1 cellular context compared by ENCODE assay signal in genomic region chr6:18021166-18021850, GRCh38.
TF ChIP-seq lines count a peak whose summit lies in the region.

No MANE protein-coding gene starts in this region.

TF ChIP-seq in GM23338, 12 proteins besides CTCF, POLR2A, EP300 and RAD21 (continued from another document):
- TF ChIP-seq, protein P1, sequence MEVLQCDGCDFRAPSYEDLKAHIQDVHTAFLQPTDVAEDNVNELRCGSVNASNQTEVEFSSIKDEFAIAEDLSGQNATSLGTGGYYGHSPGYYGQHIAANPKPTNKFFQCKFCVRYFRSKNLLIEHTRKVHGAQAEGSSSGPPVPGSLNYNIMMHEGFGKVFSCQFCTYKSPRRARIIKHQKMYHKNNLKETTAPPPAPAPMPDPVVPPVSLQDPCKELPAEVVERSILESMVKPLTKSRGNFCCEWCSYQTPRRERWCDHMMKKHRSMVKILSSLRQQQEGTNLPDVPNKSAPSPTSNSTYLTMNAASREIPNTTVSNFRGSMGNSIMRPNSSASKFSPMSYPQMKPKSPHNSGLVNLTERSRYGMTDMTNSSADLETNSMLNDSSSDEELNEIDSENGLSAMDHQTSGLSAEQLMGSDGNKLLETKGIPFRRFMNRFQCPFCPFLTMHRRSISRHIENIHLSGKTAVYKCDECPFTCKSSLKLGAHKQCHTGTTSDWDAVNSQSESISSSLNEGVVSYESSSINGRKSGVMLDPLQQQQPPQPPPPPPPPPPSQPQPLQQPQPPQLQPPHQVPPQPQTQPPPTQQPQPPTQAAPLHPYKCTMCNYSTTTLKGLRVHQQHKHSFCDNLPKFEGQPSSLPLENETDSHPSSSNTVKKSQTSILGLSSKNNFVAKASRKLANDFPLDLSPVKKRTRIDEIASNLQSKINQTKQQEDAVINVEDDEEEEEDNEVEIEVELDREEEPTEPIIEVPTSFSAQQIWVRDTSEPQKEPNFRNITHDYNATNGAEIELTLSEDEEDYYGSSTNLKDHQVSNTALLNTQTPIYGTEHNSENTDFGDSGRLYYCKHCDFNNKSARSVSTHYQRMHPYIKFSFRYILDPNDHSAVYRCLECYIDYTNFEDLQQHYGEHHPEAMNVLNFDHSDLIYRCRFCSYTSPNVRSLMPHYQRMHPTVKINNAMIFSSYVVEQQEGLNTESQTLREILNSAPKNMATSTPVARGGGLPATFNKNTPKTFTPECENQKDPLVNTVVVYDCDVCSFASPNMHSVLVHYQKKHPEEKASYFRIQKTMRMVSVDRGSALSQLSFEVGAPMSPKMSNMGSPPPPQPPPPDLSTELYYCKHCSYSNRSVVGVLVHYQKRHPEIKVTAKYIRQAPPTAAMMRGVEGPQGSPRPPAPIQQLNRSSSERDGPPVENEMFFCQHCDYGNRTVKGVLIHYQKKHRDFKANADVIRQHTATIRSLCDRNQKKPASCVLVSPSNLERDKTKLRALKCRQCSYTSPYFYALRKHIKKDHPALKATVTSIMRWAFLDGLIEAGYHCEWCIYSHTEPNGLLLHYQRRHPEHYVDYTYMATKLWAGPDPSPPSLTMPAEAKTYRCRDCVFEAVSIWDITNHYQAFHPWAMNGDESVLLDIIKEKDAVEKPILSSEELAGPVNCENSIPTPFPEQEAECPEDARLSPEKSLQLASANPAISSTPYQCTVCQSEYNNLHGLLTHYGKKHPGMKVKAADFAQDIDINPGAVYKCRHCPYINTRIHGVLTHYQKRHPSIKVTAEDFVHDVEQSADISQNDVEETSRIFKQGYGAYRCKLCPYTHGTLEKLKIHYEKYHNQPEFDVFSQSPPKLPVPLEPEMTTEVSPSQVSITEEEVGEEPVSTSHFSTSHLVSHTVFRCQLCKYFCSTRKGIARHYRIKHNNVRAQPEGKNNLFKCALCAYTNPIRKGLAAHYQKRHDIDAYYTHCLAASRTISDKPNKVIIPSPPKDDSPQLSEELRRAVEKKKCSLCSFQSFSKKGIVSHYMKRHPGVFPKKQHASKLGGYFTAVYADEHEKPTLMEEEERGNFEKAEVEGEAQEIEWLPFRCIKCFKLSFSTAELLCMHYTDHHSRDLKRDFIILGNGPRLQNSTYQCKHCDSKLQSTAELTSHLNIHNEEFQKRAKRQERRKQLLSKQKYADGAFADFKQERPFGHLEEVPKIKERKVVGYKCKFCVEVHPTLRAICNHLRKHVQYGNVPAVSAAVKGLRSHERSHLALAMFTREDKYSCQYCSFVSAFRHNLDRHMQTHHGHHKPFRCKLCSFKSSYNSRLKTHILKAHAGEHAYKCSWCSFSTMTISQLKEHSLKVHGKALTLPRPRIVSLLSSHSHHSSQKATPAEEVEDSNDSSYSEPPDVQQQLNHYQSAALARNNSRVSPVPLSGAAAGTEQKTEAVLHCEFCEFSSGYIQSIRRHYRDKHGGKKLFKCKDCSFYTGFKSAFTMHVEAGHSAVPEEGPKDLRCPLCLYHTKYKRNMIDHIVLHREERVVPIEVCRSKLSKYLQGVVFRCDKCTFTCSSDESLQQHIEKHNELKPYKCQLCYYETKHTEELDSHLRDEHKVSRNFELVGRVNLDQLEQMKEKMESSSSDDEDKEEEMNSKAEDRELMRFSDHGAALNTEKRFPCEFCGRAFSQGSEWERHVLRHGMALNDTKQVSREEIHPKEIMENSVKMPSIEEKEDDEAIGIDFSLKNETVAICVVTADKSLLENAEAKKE (CRISPR knock-in tag; IDR thresholded peaks at IDR 0.05), result no peak
TF ChIP-seq in GM23338: peak in this region for 0.
